ENCODE assay signal across 1 cellular context in genomic region chr10:72509206-72509799, GRCh38.
TF ChIP-seq lines count a peak whose summit lies in the region.

No MANE protein-coding gene starts in this region.

TF ChIP-seq in HepG2, 621 proteins besides CTCF, POLR2A, EP300 and RAD21 (continued from another document):
- TF ChIP-seq ZNF513 (CRISPR knock-in tag; conservative IDR thresholded peaks at IDR 0.05) (no peak), ZNF17 (CRISPR knock-in tag; IDR thresholded peaks at IDR 0.05) (no peak), RFXANK (CRISPR knock-in tag; IDR thresholded peaks at IDR 0.05) (no peak)
